20 cellular contexts compared by ENCODE assay signal in the genomic region with DNA sequence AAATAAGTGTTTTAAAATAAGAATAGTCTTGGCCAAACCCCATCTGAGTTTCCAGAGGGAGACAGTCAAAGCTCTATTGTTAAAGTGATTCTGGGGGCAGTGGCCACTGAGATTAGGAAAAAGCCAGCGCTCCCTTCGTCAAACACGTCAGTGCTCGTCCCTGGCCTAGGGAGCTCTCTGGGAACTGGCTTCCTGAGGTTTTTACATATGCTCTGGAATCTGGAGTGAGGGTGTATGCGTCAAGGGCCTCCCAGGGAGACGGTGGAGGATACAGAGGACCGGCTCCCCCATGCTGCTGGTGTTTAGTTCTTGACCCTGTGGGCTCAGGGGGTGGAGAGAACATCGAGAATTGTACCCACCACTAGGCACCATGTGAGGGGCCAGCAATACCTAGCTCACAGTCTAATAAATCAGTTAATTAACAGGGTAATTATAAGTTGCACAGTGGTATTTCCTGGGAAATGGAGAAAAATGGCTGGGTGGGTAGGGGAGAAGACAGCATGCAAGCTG. TPM values are rescaled to one million over a fixed set of nuclear protein-coding genes. Genes with fewer than 3 reads are reported as not detected.
DNase-seq lines count a peak whose midpoint lies in the region; ATAC-seq and TF ChIP-seq lines count a peak whose summit lies in the region.
"Had no signal": no experiment of that assay in that cellular context is flagged by ENCODE, and none has a peak within 500 bp of the region (broad histone marks: within the 10 kb centered on the region; RNA-seq: fewer than 3 reads in every experiment).

No MANE protein-coding gene starts in this region.

- H3K36me3 Mint-ChIP-seq in mesothelial cell of epicardium = no peaks in the 10 kb centered on the region

- no TSS peak for BruUV-seq in PC-3 (replicated peaks; lab: Mats Ljungman, UMichigan)

- intact Hi-C loops in PC-3 (cut with micrococcal nuclease) = no loop called here

- H3K27ac Mint-ChIP-seq in mesothelial cell of epicardium = peak overlapping the region; percentile 36
- H3K27ac Mint-ChIP-seq: activated B cell treated with CpG ODN at 0.5 μM for 24 hours; activated T-helper 17 cell treated with anti-CD3 and anti-CD28 coated beads, Interleukin-2, amount 50 U/mL, for 72 hours had no signal

- no peaks in the 10 kb centered on the region for H3K27me3 ChIP-seq in PC-3 (ENCODE audit: low read length)

- CTCF ChIA-PET in PC-3 (lab: Charles Lee) = no interaction called here

- no peaks in the 10 kb centered on the region for H3K9me3 Mint-ChIP-seq in mesothelial cell of epicardium
- H3K9me3 Mint-ChIP-seq: activated B cell treated with CpG ODN at 0.5 μM for 24 hours; activated T-helper 17 cell treated with anti-CD3 and anti-CD28 coated beads, Interleukin-2, amount 50 U/mL, for 72 hours; naive thymus-derived CD4-positive, alpha-beta T cell had no signal

- H3F3A ChIP-seq in PC-3 (ENCODE audit: low read length, unreplicated experiment) = no peaks in the 10 kb centered on the region

- no peak for ATAC-seq in PC-3
- ATAC-seq: activated T-helper 17 cell treated with anti-CD3 and anti-CD28 coated beads, Interleukin-2, amount 50 U/mL, for 72 hours; left ventricle myocardium superior; naive thymus-derived CD4-positive, alpha-beta T cell; Panc1 had no signal

- no peak for TF ChIP-seq CTCF in epithelial cell of esophagus (IDR thresholded peaks at IDR 0.05; ENCODE audit: insufficient read depth, low read depth, low read length, missing control alignments)
- no peak for TF ChIP-seq CTCF in mesothelial cell of epicardium (IDR thresholded peaks at IDR 0.05; ENCODE audit: unreplicated experiment)
- no peak for TF ChIP-seq CTCF in PC-3 (conservative IDR thresholded peaks at IDR 0.05; ENCODE audit: low read depth, low read length)

- H3K27me3 Mint-ChIP-seq in mesothelial cell of epicardium (ENCODE audit: low read depth) = peaks cover 3% of the 10 kb centered on the region
- H3K27me3 Mint-ChIP-seq: activated B cell treated with CpG ODN at 0.5 μM for 24 hours; activated T-helper 17 cell treated with anti-CD3 and anti-CD28 coated beads, Interleukin-2, amount 50 U/mL, for 72 hours; naive thymus-derived CD4-positive, alpha-beta T cell had no signal

- H3K4me2 ChIP-seq in PC-3 (ENCODE audit: low read length) = no peak overlapping the region

- DNase-seq in Daoy (ENCODE audit: low read depth) = peak; percentile 86
- DNase-seq in SK-N-MC (ENCODE audit: low read depth, low spot score) = no peak
- DNase-seq in epithelial cell of esophagus (ENCODE audit: low read depth) = peak; percentile 67
- no peak for DNase-seq in mesothelial cell of epicardium (ENCODE audit: low spot score in 2 of 2, unreplicated experiment in 2 of 2)
- DNase-seq in activated CD4-positive, alpha-beta T cell treated with anti-CD3 and anti-CD28 coated beads for 4 hours = no peak
- DNase-seq in AG08395 (ENCODE audit: low spot score) = no peak
- no peak for DNase-seq in NCI-H748 treated with DMSO at 0.1 percent for 48 hours (lab: John Stamatoyannopoulos, UW)
- DNase-seq in PC-3 = no peak
- DNase-seq: activated B cell treated with CpG ODN at 0.5 μM for 24 hours; activated CD8-positive, alpha-beta memory T cell treated with anti-CD3 and anti-CD28 coated beads for 24 hours; amniotic stem cell; DMS 273 treated with DMSO at 0.1 percent for 48 hours; hippocampal formation; left ventricle myocardium superior; naive thymus-derived CD4-positive, alpha-beta T cell; NCI-H187; NCI-H446; T-helper 1 cell had no signal

- H3K79me2 ChIP-seq in PC-3 (ENCODE audit: low read length) = no peaks in the 10 kb centered on the region

- H3K27ac ChIP-seq in SK-N-MC = peak overlapping the region; percentile 26; the same call in 1 of the 2 replicates
- no peak overlapping the region for H3K27ac ChIP-seq in PC-3 (ENCODE audit: low read length)

- H3K9me2 ChIP-seq in PC-3 (replicated peaks; ENCODE audit: low read length) = no peaks in the 10 kb centered on the region

- H4K20me1 ChIP-seq in PC-3 (ENCODE audit: low read length) = no peaks in the 10 kb centered on the region

- H3K4me1 Mint-ChIP-seq in mesothelial cell of epicardium = peaks cover 28% of the 10 kb centered on the region

- H3K4me3 ChIP-seq in SK-N-MC (no peak overlapping the region), epithelial cell of esophagus (ENCODE audit: low read length) (no peak overlapping the region), PC-3 (ENCODE audit: low read length) (no peak overlapping the region)

- no peak overlapping the region for H3K4me3 Mint-ChIP-seq in mesothelial cell of epicardium
- H3K4me3 Mint-ChIP-seq: activated B cell treated with CpG ODN at 0.5 μM for 24 hours; activated T-helper 17 cell treated with anti-CD3 and anti-CD28 coated beads, Interleukin-2, amount 50 U/mL, for 72 hours; naive thymus-derived CD4-positive, alpha-beta T cell had no signal

- POLR2A ChIA-PET in PC-3 (lab: Charles Lee; ENCODE audit: unreplicated experiment) = no interaction called here

- H3K36me3 ChIP-seq in SK-N-MC (ENCODE audit: insufficient read depth, low read length) (no peaks in the 10 kb centered on the region), PC-3 (ENCODE audit: low read depth, low read length) (no peaks in the 10 kb centered on the region)

- H3K9me3 ChIP-seq in SK-N-MC (ENCODE audit: low read depth, low read length) = no peaks in the 10 kb centered on the region
- no peaks in the 10 kb centered on the region for H3K9me3 ChIP-seq in PC-3 (ENCODE audit: low read length)

- H3K9ac ChIP-seq in SK-N-MC (ENCODE audit: insufficient read length) = no peak overlapping the region
- H3K9ac ChIP-seq in PC-3 (ENCODE audit: low read length) = no peak overlapping the region

- H3K4me1 ChIP-seq in PC-3 (ENCODE audit: insufficient read depth, low read length) = peaks cover 15% of the 10 kb centered on the region; the same call in 1 of the 2 replicates

- no peak overlapping the region for H2AFZ ChIP-seq in PC-3 (ENCODE audit: low read length)

RNA-seq across cellular contexts. Expression of a gene that starts 33.8 kb away (rescaled TPM):
- total RNA-seq in Daoy (2014; rRNA removed; shearing (Covaris generic)) = 30.2 and 32.1 TPM in 2 replicates
- total RNA-seq in mesothelial cell of epicardium = 12.7 to 13.8 TPM (median 12.9 TPM) in 3 replicates
- 8.3 and 13.0 TPM in 2 replicates for total RNA-seq in PC-3 (2014; rRNA removed)

Comparison
In these comparisons a context has a peak if more than half of its experiments do, and no peak if none do; other contexts are left out.
1. DNase-seq: peak in Daoy (single experiment) and epithelial cell of esophagus (single experiment); none in SK-N-MC (single experiment), mesothelial cell of epicardium (0 of 2), activated CD4-positive, alpha-beta T cell treated with anti-CD3 and anti-CD28 coated beads for 4 hours (0 of 2), AG08395 (single experiment), NCI-H748 treated with DMSO at 0.1 percent for 48 hours (single experiment) and PC-3 (single experiment).